ENCODE assay signal across 1 cellular context in the genomic region with DNA sequence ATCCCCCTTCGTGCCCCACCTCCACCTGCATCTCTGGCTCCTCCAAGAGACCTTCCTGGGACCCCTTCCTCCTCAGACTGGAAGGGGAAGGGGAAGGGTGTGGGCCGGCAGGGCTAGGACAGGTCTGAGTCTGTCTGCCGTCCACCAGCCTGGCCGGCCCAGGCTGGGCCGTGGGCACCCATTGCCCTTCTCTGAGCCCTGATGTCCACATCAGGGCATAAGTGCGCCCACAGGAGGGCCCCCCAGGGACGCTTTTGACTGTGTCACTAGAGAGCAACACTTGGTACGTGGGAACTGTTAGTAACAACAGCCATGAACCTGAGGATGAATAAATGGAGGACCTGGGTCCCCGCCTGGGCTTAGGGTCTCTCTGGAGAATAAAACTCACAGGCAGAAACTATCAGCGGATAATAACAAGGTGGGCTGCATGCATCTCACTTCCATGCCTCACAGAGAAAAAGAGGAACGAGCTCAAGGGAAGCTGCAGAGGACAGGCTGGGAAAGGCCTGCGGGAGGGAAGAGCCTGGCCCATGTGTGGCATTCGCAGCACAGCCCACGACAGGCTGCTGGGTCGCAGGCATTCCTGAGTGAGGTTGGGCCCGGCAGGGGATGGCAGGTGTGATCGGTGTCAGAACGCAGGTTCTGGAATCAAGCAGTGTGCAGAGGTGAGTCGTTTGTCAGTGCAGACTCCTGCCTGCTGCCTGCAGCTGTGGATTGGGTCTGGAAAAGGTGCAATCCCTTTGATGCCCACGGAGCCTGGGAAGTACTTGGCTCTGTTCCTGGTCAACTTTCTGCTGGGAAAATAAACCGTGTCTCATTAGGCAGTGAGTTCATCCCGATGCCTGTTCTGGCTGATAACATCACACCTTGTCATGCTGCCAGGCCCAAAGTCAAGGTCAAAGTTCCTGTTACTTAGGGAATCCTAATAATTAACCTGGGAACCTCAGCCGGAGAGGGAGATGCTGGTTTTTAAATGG.
A peak's percentile ranks its signal among the peaks of the same experiment; 100 is the strongest.
TF ChIP-seq lines count a peak whose summit lies in the region.

No MANE protein-coding gene starts in this region.

TF ChIP-seq in K562, 482 proteins besides CTCF, POLR2A, EP300 and RAD21:
- TF ChIP-seq ZNF253 (CRISPR knock-in tag; conservative IDR thresholded peaks at IDR 0.05): no peak
- no peak for TF ChIP-seq GMEB1 (CRISPR knock-in tag; IDR thresholded peaks at IDR 0.05)
- TF ChIP-seq SMC3 (conservative IDR thresholded peaks at IDR 0.05; ENCODE audit: insufficient read depth, low read depth, low read length): 0 out of 2 replicates have a peak, but pooled peaks have one; percentile 1
- no peak for TF ChIP-seq NR2C1 (IDR thresholded peaks at IDR 0.05)
- 0 out of 2 replicates have a peak, but pooled peaks have one; percentile 15 for TF ChIP-seq NR2C1 (tag; IDR thresholded peaks at IDR 0.05)
- TF ChIP-seq MAFF (IDR thresholded peaks at IDR 0.05; ENCODE audit: low read length): peak; percentile 13; the same call in 1 of the 2 replicates
- TF ChIP-seq CBFB (CRISPR knock-in tag; IDR thresholded peaks at IDR 0.05): no peak
- no peak for TF ChIP-seq ZNF384 (IDR thresholded peaks at IDR 0.05; ENCODE audit: low read depth, low read length)
- TF ChIP-seq CTCFL (IDR thresholded peaks at IDR 0.05; ENCODE audit: borderline replicate concordance, insufficient read depth, low read depth, low read length, poor library complexity, severe bottlenecking): no peak
- no peak for TF ChIP-seq TEAD4 (IDR thresholded peaks at IDR 0.05; ENCODE audit: low read length)
- TF ChIP-seq TEAD4 (CRISPR knock-in tag; IDR thresholded peaks at IDR 0.05; ENCODE audit: borderline replicate concordance): no peak
- peak; percentile 79 for TF ChIP-seq ESRRA (IDR thresholded peaks at IDR 0.05; ENCODE audit: borderline replicate concordance, low read depth)
- TF ChIP-seq ZBTB9 (CRISPR knock-in tag; IDR thresholded peaks at IDR 0.05): no peak
- TF ChIP-seq DNMT1 (IDR thresholded peaks at IDR 0.05): no peak
- TF ChIP-seq ZNF282 (CRISPR knock-in tag; IDR thresholded peaks at IDR 0.05): no peak
